In genomic region chr13:34513526-34513925, GRCh38 we compare ENCODE assay signal across 32 cellular contexts.
"Had no signal": no experiment of that assay in that cellular context is flagged by ENCODE, and none has a peak within 500 bp of the region (broad histone marks: within the 10 kb centered on the region; RNA-seq: fewer than 3 reads in every experiment).

No MANE protein-coding gene starts in this region.

- H3K36me3 ChIP-seq: ascending aorta, breast epithelium, SJCRH30, WERI-Rb-1 had no signal

- H3K9me3 ChIP-seq: ascending aorta, body of pancreas, breast epithelium, SJCRH30 had no signal

- H3K4me1 ChIP-seq: ascending aorta, body of pancreas, breast epithelium, SJCRH30 had no signal

- H3K27me3 ChIP-seq: ascending aorta, body of pancreas, breast epithelium, SJCRH30 had no signal

- ATAC-seq: activated T-cell treated with anti-CD3 and anti-CD28 coated beads, Interleukin-2, amount 50 U/mL, for 72 hours; activated T-helper 17 cell treated with anti-CD3 and anti-CD28 coated beads, Interleukin-2, amount 50 U/mL, for 72 hours; body of pancreas; Panc1; T-cell; T-helper 17 cell had no signal

- H3K4me3 ChIP-seq: ascending aorta, body of pancreas, breast epithelium, SJCRH30, SK-N-MC had no signal

- H3K27ac ChIP-seq: ascending aorta, body of pancreas, breast epithelium, SJCRH30, SK-N-MC, WERI-Rb-1 had no signal

- DNase-seq: activated CD4-positive, alpha-beta memory T cell treated with anti-CD3 and anti-CD28 coated beads, Interleukin-2, amount 10 ng/mL, durations not matched to agents 7 days and 5 days; activated CD4-positive, alpha-beta T cell treated with anti-CD3 and anti-CD28 coated beads for 1 hour; activated CD4-positive, alpha-beta T cell treated with anti-CD3 and anti-CD28 coated beads for 48 hours; activated CD4-positive, CD25-positive, alpha-beta regulatory T cell; activated effector memory CD4-positive, alpha-beta T cell treated with anti-CD3 and anti-CD28 coated beads, Interleukin-2, amount 50 U/mL, for 16 hours; activated naive CD4-positive, alpha-beta T cell; activated naive CD4-positive, alpha-beta T cell treated with anti-CD3 and anti-CD28 coated beads, Interleukin-2, amount 50 U/mL, for 16 hours; activated naive CD8-positive, alpha-beta T cell treated with anti-CD3 and anti-CD28 coated beads for 36 hours; activated T-cell treated with anti-CD3 and anti-CD28 coated beads, Interleukin-2, amount 50 U/mL, for 1 hour; activated T-cell treated with anti-CD3 and anti-CD28 coated beads, Interleukin-2, amount 50 U/mL, for 72 hours; amygdala; body of pancreas; NCI-H1105; NCI-H1417 treated with DMSO at 0.1 percent for 48 hours; NCI-H187 treated with DMSO at 0.1 percent for 48 hours; NCI-H2081; NCI-H2171 treated with DMSO at 0.1 percent for 48 hours; NCI-H2227 treated with DMSO at 0.1 percent for 48 hours; NCI-H446; NCI-H510A treated with DMSO at 0.1 percent for 48 hours; NCI-H69; SHP77; SJCRH30; T-cell; T-helper 17 cell; T1000; WERI-Rb-1 had no signal
